In the genomic region with DNA sequence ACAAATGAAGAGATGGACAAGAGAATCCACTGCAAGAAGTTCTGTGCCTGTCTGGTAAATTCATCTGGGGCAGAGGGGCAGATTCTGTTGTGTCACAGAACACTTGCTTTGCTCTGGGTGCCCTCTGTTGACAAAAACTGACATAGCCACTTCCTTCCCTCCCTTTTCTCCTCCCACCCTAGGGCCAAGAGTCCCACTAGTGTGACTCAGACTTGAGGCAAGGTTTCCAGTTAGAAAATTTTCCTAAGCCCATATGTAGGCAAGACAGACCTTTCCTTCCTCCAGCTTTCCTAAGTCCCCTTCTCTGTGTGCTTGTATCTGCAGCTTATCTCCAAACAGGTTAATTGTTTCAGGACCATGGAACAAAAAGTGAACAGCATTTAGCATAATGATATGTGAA, we compare ENCODE assay signal across 8 cellular contexts.
DNase-seq lines count a peak whose midpoint lies in the region; ATAC-seq and TF ChIP-seq lines count a peak whose summit lies in the region.

No MANE protein-coding gene starts in this region.

- H3K27me3 Mint-ChIP-seq in activated CD8-positive, alpha-beta T cell treated with anti-CD3 and anti-CD28 coated beads, Interleukin-2, amount 10 ng/mL, durations not matched to agents 7 days and 5 days (ENCODE audit: low read depth), result peaks cover 8% of the 10 kb centered on the region
- no peaks in the 10 kb centered on the region for H3K27me3 Mint-ChIP-seq in osteocyte (ENCODE audit: unreplicated experiment)

- DNase-seq in AML-193 (lab: John Stamatoyannopoulos, UW) (peak; percentile 34 to 40), GM13977 (ENCODE audit: low spot score) (peak; percentile 12), NCI-H446 (lab: John Stamatoyannopoulos, UW) (peak; percentile 46 to 77), foreskin keratinocyte (peak; percentile 63 to 80), osteocyte (ENCODE audit: extremely low spot score, unreplicated experiment) (peak; percentile 85)
- DNase-seq in activated CD8-positive, alpha-beta T cell treated with anti-CD3 and anti-CD28 coated beads, Interleukin-2, amount 10 ng/mL, durations not matched to agents 7 days and 5 days, result peak; percentile 59

- H3K4me1 ChIP-seq in foreskin keratinocyte, result peaks cover 17% of the 10 kb centered on the region

- in situ Hi-C loops in GM13977 (cut with MboI; ENCODE audit: low pct_unique_long_range_greater_than_20kb, low sequenced_read_pairs, unreplicated experiment), result no loop called here

- no peaks in the 10 kb centered on the region for H3K27me3 ChIP-seq in foreskin keratinocyte

- no peaks in the 10 kb centered on the region for H3K36me3 Mint-ChIP-seq in activated CD8-positive, alpha-beta T cell treated with anti-CD3 and anti-CD28 coated beads, Interleukin-2, amount 10 ng/mL, durations not matched to agents 7 days and 5 days (ENCODE audit: low read depth)
- peaks cover 1% of the 10 kb centered on the region for H3K36me3 Mint-ChIP-seq in osteocyte (ENCODE audit: unreplicated experiment)

- H3K27ac Mint-ChIP-seq in activated CD8-positive, alpha-beta T cell treated with anti-CD3 and anti-CD28 coated beads, Interleukin-2, amount 10 ng/mL, durations not matched to agents 7 days and 5 days, result no peak overlapping the region
- H3K27ac Mint-ChIP-seq in osteocyte (ENCODE audit: unreplicated experiment), result peak overlapping the region; percentile 86

- H3K4me1 Mint-ChIP-seq in activated CD8-positive, alpha-beta T cell treated with anti-CD3 and anti-CD28 coated beads, Interleukin-2, amount 10 ng/mL, durations not matched to agents 7 days and 5 days (ENCODE audit: low read depth), result peaks cover 3% of the 10 kb centered on the region
- peaks cover 13% of the 10 kb centered on the region for H3K4me1 Mint-ChIP-seq in osteocyte (ENCODE audit: unreplicated experiment)

- TF ChIP-seq CTCF in GM13977 (IDR thresholded peaks at IDR 0.05; ENCODE audit: extremely low read depth, insufficient read depth, missing control alignments) (peak; percentile 70), foreskin keratinocyte (conservative IDR thresholded peaks at IDR 0.05) (peak; percentile 92), osteocyte (IDR thresholded peaks at IDR 0.05) (peak; percentile 75)

- POLR2A ChIA-PET in activated CD8-positive, alpha-beta T cell treated with anti-CD3 and anti-CD28 coated beads, Interleukin-2, amount 10 ng/mL, durations not matched to agents 7 days and 5 days (lab: Charles Lee), result no interaction called here

- no peaks in the 10 kb centered on the region for H3K9me3 Mint-ChIP-seq in activated CD8-positive, alpha-beta T cell treated with anti-CD3 and anti-CD28 coated beads, Interleukin-2, amount 10 ng/mL, durations not matched to agents 7 days and 5 days (ENCODE audit: insufficient read depth)
- no peaks in the 10 kb centered on the region for H3K9me3 Mint-ChIP-seq in osteocyte (ENCODE audit: unreplicated experiment)

- ATAC-seq in activated CD8-positive, alpha-beta T cell treated with anti-CD3 and anti-CD28 coated beads, Interleukin-2, amount 10 ng/mL, durations not matched to agents 7 days and 5 days, result peak; percentile 69
- ATAC-seq in foreskin keratinocyte (peak; percentile 73), GM19328 (IDR thresholded peaks at IDR 0.05; ENCODE audit: unreplicated experiment) (no peak), HG02852 (IDR thresholded peaks at IDR 0.05; ENCODE audit: unreplicated experiment) (no peak)

- CTCF ChIA-PET in activated CD8-positive, alpha-beta T cell treated with anti-CD3 and anti-CD28 coated beads, Interleukin-2, amount 10 ng/mL, durations not matched to agents 7 days and 5 days (lab: Charles Lee), result interaction anchor here (0.7 to 2.7 kb wide), 3 partner anchors 144 to 571 kb away, joined by 4 to 13 read pairs (median 4); no protein-coding TSS in a partner anchor

- no peak overlapping the region for H3K4me3 Mint-ChIP-seq in activated CD8-positive, alpha-beta T cell treated with anti-CD3 and anti-CD28 coated beads, Interleukin-2, amount 10 ng/mL, durations not matched to agents 7 days and 5 days
- H3K4me3 Mint-ChIP-seq in osteocyte (ENCODE audit: unreplicated experiment), result no peak overlapping the region

- peak overlapping the region; percentile 24 for H3K27ac ChIP-seq in foreskin keratinocyte

Comparison
In these comparisons a context has a peak if more than half of its experiments do, and no peak if none do; other contexts are left out.
1. DNase-seq: peak in every context shown above with its lines; median percentile 85 in osteocyte; 72 in foreskin keratinocyte; 62 in NCI-H446; 59 in activated CD8-positive, alpha-beta T cell treated with anti-CD3 and anti-CD28 coated beads, Interleukin-2, amount 10 ng/mL, durations not matched to agents 7 days and 5 days; 37 in AML-193; 12 in GM13977.
2. ATAC-seq: peak in activated CD8-positive, alpha-beta T cell treated with anti-CD3 and anti-CD28 coated beads, Interleukin-2, amount 10 ng/mL, durations not matched to agents 7 days and 5 days (single experiment) and foreskin keratinocyte (single experiment); none in GM19328 (single experiment) and HG02852 (single experiment).
3. Peak in every context shown above with its lines, with median percentiles within 50 percentile points of each other: CTCF ChIP-seq.